Comparison of ENCODE assay signal across 16 cellular contexts in the genomic region with DNA sequence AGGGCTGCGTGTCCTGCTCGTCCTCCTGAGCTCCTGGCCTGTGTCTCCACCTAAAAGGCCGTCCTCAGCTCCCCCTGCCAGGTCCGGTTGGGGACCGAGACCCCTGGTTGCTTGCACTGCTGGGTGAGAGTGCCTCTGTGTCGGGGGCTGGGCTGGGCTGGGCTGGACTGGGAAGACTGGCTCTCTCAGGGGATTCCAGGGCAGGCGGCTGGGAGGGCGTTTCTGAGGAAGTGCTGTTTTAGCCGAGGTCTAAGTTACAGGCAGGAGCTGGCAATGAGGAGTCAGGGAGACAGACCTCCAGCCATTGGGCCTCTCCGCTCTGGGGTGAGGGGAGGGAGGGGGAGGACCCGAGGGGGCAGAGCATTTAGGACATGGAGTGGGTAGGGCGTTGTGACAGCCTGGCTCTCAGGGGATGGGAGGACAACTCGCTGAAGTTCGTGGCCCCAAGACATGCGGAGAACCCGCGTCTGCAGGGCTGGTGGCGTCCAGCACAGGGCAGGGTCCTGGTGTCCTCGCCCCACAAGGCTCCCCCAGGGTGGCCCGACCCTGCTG. TPM values are rescaled to one million over a fixed set of nuclear protein-coding genes. Genes with fewer than 3 reads are reported as not detected.
DNase-seq lines count a peak whose midpoint lies in the region; ATAC-seq, FAIRE-seq and TF ChIP-seq lines count a peak whose summit lies in the region.
"Had no signal": no experiment of that assay in that cellular context is flagged by ENCODE, and none has a peak within 500 bp of the region (broad histone marks: within the 10 kb centered on the region; RNA-seq: fewer than 3 reads in every experiment).

No MANE protein-coding gene starts in this region.

- H3K27me3 ChIP-seq in HepG2 (ENCODE audit: control insufficient read depth in 1 of 2, insufficient read depth in 2 of 2, low read length in 2 of 2) (no peaks in the 10 kb centered on the region), right lobe of liver (no peaks in the 10 kb centered on the region), SK-N-SH (ENCODE audit: insufficient read depth) (no peaks in the 10 kb centered on the region)
- H3K27me3 ChIP-seq: tibial nerve had no signal

- H3K27ac Mint-ChIP-seq in dendritic cell treated with granulocyte-macrophage colony-stimulating factor and Interleukin-4, amounts not matched to agents 40 ng/mL and 50 ng/mL, for 4 days, result peak overlapping the region; percentile 33
- peak overlapping the region; percentile 64 for H3K27ac Mint-ChIP-seq in mesothelial cell of epicardium
- H3K27ac Mint-ChIP-seq: activated CD8-positive, alpha-beta T cell treated with anti-CD3 and anti-CD28 coated beads, Interleukin-2, amount 10 ng/mL, durations not matched to agents 7 days and 5 days; activated T-helper 1 cell treated with anti-CD3 and anti-CD28 coated beads, Interleukin-12 subunit alpha, Interleukin-12 subunit beta, Interleukin-2, Interleukin-4 antibody, amounts not matched to agents 30 ng/mL and 10 ng/mL and 1 ng/mL, durations not matched to agents 14 hours and 24 hours and 36 hours had no signal

- peaks cover 9% of the 10 kb centered on the region for H3K36me3 Mint-ChIP-seq in dendritic cell treated with granulocyte-macrophage colony-stimulating factor and Interleukin-4, amounts not matched to agents 40 ng/mL and 50 ng/mL, for 4 days (ENCODE audit: low read depth)
- H3K36me3 Mint-ChIP-seq in mesothelial cell of epicardium, result no peaks in the 10 kb centered on the region

- DNase-seq in HepG2 (ENCODE audit: low spot score), result no peak
- DNase-seq in right lobe of liver, result no peak
- DNase-seq in mesothelial cell of epicardium (ENCODE audit: low spot score in 2 of 2, unreplicated experiment in 2 of 2), result no peak
- no peak for DNase-seq in SW480 (ENCODE audit: low spot score)
- DNase-seq in NCI-H1048 (lab: John Stamatoyannopoulos, UW), result no peak
- DNase-seq in SK-N-SH, result no peak
- DNase-seq: activated CD8-positive, alpha-beta T cell treated with anti-CD3 and anti-CD28 coated beads, Interleukin-2, amount 10 ng/mL, durations not matched to agents 7 days and 5 days; effector CD4-positive, alpha-beta T cell; EL; NCI-H2029 had no signal

- intact Hi-C loops in HepG2 (cut with micrococcal nuclease; ENCODE audit: unreplicated experiment) (no loop called here), right lobe of liver (cut with DNase I) (no loop called here)
- intact Hi-C loops in dendritic cell treated with granulocyte-macrophage colony-stimulating factor and Interleukin-4, amounts not matched to agents 40 ng/mL and 50 ng/mL, for 4 days (cut with micrococcal nuclease), result loop anchor here (5.0 kb wide), 1 partner anchor 34 kb away; no protein-coding TSS in a partner anchor

- H4K20me1 ChIP-seq in HepG2 (ENCODE audit: insufficient read depth, low read length) (peaks cover 64% of the 10 kb centered on the region), SK-N-SH (ENCODE audit: insufficient read depth) (peaks cover 60% of the 10 kb centered on the region)

- ATAC-seq in HepG2 (no peak), right lobe of liver (no peak), GM21390 (IDR thresholded peaks at IDR 0.05; ENCODE audit: unreplicated experiment) (no peak)
- ATAC-seq: A549; activated CD8-positive, alpha-beta T cell treated with anti-CD3 and anti-CD28 coated beads, Interleukin-2, amount 10 ng/mL, durations not matched to agents 7 days and 5 days had no signal

- no TSS peak for BruUV-seq in HepG2 (replicated peaks; lab: Mats Ljungman, UMichigan)

- TF ChIP-seq CTCF in HepG2 (CRISPR knock-in tag; IDR thresholded peaks at IDR 0.05) (no peak), right lobe of liver (IDR thresholded peaks at IDR 0.05) (no peak), mesothelial cell of epicardium (IDR thresholded peaks at IDR 0.05; ENCODE audit: unreplicated experiment) (no peak), SK-N-SH (IDR thresholded peaks at IDR 0.05) (no peak)

- peaks cover 58% of the 10 kb centered on the region for H3K4me1 Mint-ChIP-seq in dendritic cell treated with granulocyte-macrophage colony-stimulating factor and Interleukin-4, amounts not matched to agents 40 ng/mL and 50 ng/mL, for 4 days (ENCODE audit: low read depth)
- peaks cover 40% of the 10 kb centered on the region for H3K4me1 Mint-ChIP-seq in mesothelial cell of epicardium

- TF ChIP-seq RAD21 in HepG2 (CRISPR knock-in tag; IDR thresholded peaks at IDR 0.05), result no peak
- no peak for TF ChIP-seq RAD21 in SK-N-SH (IDR thresholded peaks at IDR 0.05; ENCODE audit: low read length)

- H3K4me2 ChIP-seq in HepG2 (ENCODE audit: low read depth, low read length), result no peak overlapping the region
- no peak overlapping the region for H3K4me2 ChIP-seq in SK-N-SH
- H3K4me2 ChIP-seq: A549 had no signal

- no peak overlapping the region for H3K27ac ChIP-seq in HepG2 (ENCODE audit: extremely low read length, insufficient read depth, low read length)
- H3K27ac ChIP-seq in right lobe of liver, result no peak overlapping the region
- H3K27ac ChIP-seq in SK-N-SH (ENCODE audit: low read depth in 2 of 2, low read length in 1 of 2), result no peak overlapping the region
- H3K27ac ChIP-seq: tibial nerve had no signal

- H3K9me2 ChIP-seq in SK-N-SH, result no peaks in the 10 kb centered on the region

- peaks cover 83% of the 10 kb centered on the region for H3K79me2 ChIP-seq in HepG2 (ENCODE audit: insufficient read depth, low read length)
- peaks cover 98% of the 10 kb centered on the region for H3K79me2 ChIP-seq in SK-N-SH (ENCODE audit: insufficient read depth)

- no peaks in the 10 kb centered on the region for H3K27me3 Mint-ChIP-seq in dendritic cell treated with granulocyte-macrophage colony-stimulating factor and Interleukin-4, amounts not matched to agents 40 ng/mL and 50 ng/mL, for 4 days
- H3K27me3 Mint-ChIP-seq in mesothelial cell of epicardium (ENCODE audit: low read depth), result no peaks in the 10 kb centered on the region

- H3K4me3 ChIP-seq in HepG2 (replicated peaks in 1 of 3; ENCODE audit: insufficient read depth in 1 of 3, low read depth in 2 of 3, low read length in 3 of 3), result no peak overlapping the region
- no peak overlapping the region for H3K4me3 ChIP-seq in right lobe of liver
- H3K4me3 ChIP-seq in SK-N-SH (ENCODE audit: low read depth in 2 of 2, low read length in 1 of 2), result no peak overlapping the region
- H3K4me3 ChIP-seq: A549, lung, tibial nerve had no signal

- POLR2A ChIA-PET in HepG2 (lab: Yijun Ruan, JAX), result no interaction called here
- POLR2A ChIA-PET in SK-N-SH (lab: Yijun Ruan, JAX), result no interaction called here

- H3K9ac ChIP-seq in HepG2 (ENCODE audit: insufficient read depth, low read depth, low read length), result no peak overlapping the region
- no peak overlapping the region for H3K9ac ChIP-seq in SK-N-SH

- TF ChIP-seq EP300 in HepG2 (IDR thresholded peaks at IDR 0.05; ENCODE audit: low read depth in 2 of 2, low read length in 2 of 2) (no peak), HepG2 (CRISPR knock-in tag; IDR thresholded peaks at IDR 0.05; ENCODE audit: borderline replicate concordance) (no peak), SK-N-SH (IDR thresholded peaks at IDR 0.05; ENCODE audit: borderline replicate concordance in 1 of 2, low read depth in 1 of 2, low read length in 1 of 2) (no peak)

- no peaks in the 10 kb centered on the region for H3F3A ChIP-seq in SK-N-SH (replicated peaks; ENCODE audit: insufficient read depth)

- H3K4me3 Mint-ChIP-seq in dendritic cell treated with granulocyte-macrophage colony-stimulating factor and Interleukin-4, amounts not matched to agents 40 ng/mL and 50 ng/mL, for 4 days, result no peak overlapping the region
- H3K4me3 Mint-ChIP-seq in mesothelial cell of epicardium, result no peak overlapping the region
- H3K4me3 Mint-ChIP-seq: activated CD8-positive, alpha-beta T cell treated with anti-CD3 and anti-CD28 coated beads, Interleukin-2, amount 10 ng/mL, durations not matched to agents 7 days and 5 days; activated T-helper 1 cell treated with anti-CD3 and anti-CD28 coated beads, Interleukin-12 subunit alpha, Interleukin-12 subunit beta, Interleukin-2, Interleukin-4 antibody, amounts not matched to agents 30 ng/mL and 10 ng/mL and 1 ng/mL, durations not matched to agents 14 hours and 24 hours and 36 hours had no signal

- no peak for TF ChIP-seq POLR2A in HepG2 (IDR thresholded peaks at IDR 0.05; ENCODE audit: insufficient read depth in 1 of 2, low read depth in 2 of 2, low read length in 2 of 2)
- no peak for TF ChIP-seq POLR2A in right lobe of liver (IDR thresholded peaks at IDR 0.05)

- no peak for FAIRE-seq in HepG2 (lab: Jason Lieb, UNC)
- FAIRE-seq: A549 had no signal

- peaks cover 32% of the 10 kb centered on the region for H3K4me1 ChIP-seq in HepG2 (ENCODE audit: insufficient read depth, low read length)
- H3K4me1 ChIP-seq in right lobe of liver, result peaks cover 0 to 3% (median 0%) of the 10 kb centered on the region in 4 donors
- peaks cover 4 to 13% of the 10 kb centered on the region in 2 experiments; a peak in 2 of 4 replicates for H3K4me1 ChIP-seq in SK-N-SH (ENCODE audit: control insufficient read depth in 1 of 2, insufficient read depth in 2 of 2, low read depth in 1 of 2, low read length in 1 of 2)

- H3K36me3 ChIP-seq in HepG2 (replicated peaks in 1 of 2; ENCODE audit: control insufficient read depth in 1 of 2, insufficient read depth in 2 of 2, low read length in 2 of 2) (peaks cover 1 to 6% of the 10 kb centered on the region in 2 experiments; a peak in 1 of 5 replicates), right lobe of liver (no peaks in the 10 kb centered on the region), SK-N-SH (replicated peaks in 1 of 2; ENCODE audit: control insufficient read depth in 1 of 2, insufficient read depth in 2 of 2, low read length in 1 of 2) (no peaks in the 10 kb centered on the region)
- H3K36me3 ChIP-seq: tibial nerve had no signal

- no peaks in the 10 kb centered on the region for H3K9me3 ChIP-seq in HepG2 (ENCODE audit: low read length)
- no peaks in the 10 kb centered on the region for H3K9me3 ChIP-seq in right lobe of liver
- H3K9me3 ChIP-seq in SK-N-SH, result no peaks in the 10 kb centered on the region
- H3K9me3 ChIP-seq: A549, tibial nerve had no signal

- H2AFZ ChIP-seq in HepG2 (ENCODE audit: low read length) (no peak overlapping the region), SK-N-SH (ENCODE audit: low read depth) (no peak overlapping the region)

- CTCF ChIA-PET in HepG2 (lab: Yijun Ruan, JAX; ENCODE audit: low intra/inter-chr PET ratio, low total read pairs) (no interaction called here), SK-N-SH (lab: Yijun Ruan, JAX) (interaction anchor here (0.8 kb wide), 1 partner anchor 61 kb away, joined by 3 read pairs; no protein-coding TSS in a partner anchor)

- no peaks in the 10 kb centered on the region for H3K9me3 Mint-ChIP-seq in dendritic cell treated with granulocyte-macrophage colony-stimulating factor and Interleukin-4, amounts not matched to agents 40 ng/mL and 50 ng/mL, for 4 days
- H3K9me3 Mint-ChIP-seq in mesothelial cell of epicardium, result no peaks in the 10 kb centered on the region
- H3K9me3 Mint-ChIP-seq: activated T-helper 1 cell treated with anti-CD3 and anti-CD28 coated beads, Interleukin-12 subunit alpha, Interleukin-12 subunit beta, Interleukin-2, Interleukin-4 antibody, amounts not matched to agents 30 ng/mL and 10 ng/mL and 1 ng/mL, durations not matched to agents 14 hours and 24 hours and 36 hours had no signal

- WGBS in HepG2 (ENCODE audit: low lambda C conversion rate), result 99% methylated on average over 12 of the region's 20 CpGs
- 75% methylated on average over 2 of the region's 20 CpGs for WGBS in right lobe of liver (ENCODE audit: insufficient coverage, low coverage, low lambda C conversion rate, missing lambda C conversion rate)
- 86% methylated on average over 20 of the region's 20 CpGs for WGBS in SK-N-SH (ENCODE audit: low lambda C conversion rate)

- in situ Hi-C loops in HepG2 (cut with HindIII; ENCODE audit: extremely low pct_ligation_motif_present, low pct_unique_long_range_greater_than_20kb), result no loop called here

RNA-seq across cellular contexts. Expression of gene FOXK1, which starts 20.9 kb away (rescaled TPM):
- total RNA-seq in HepG2 (2016; rRNA removed; fragmentation: Illumina TruSeq; extraction: Trizol), result 8.8 and 9.7 TPM in 2 replicates
- total RNA-seq in HepG2 (2016; cell fraction: cytosol; rRNA removed; fragmentation: Illumina TruSeq; extraction: Trizol; ENCODE audit: low read depth), result 20.0 and 23.4 TPM in 2 replicates
- total RNA-seq in HepG2 (2016; cell fraction: insoluble cytoplasmic fraction; rRNA removed; fragmentation: Illumina TruSeq; extraction: Trizol), result 7.9 and 8.8 TPM in 2 replicates
- 8.0 and 8.3 TPM in 2 replicates for total RNA-seq in HepG2 (2016; cell fraction: membrane; rRNA removed; fragmentation: Illumina TruSeq; extraction: Trizol)
- total RNA-seq in HepG2 (2016; cell fraction: nucleus; rRNA removed; fragmentation: Illumina TruSeq; extraction: Trizol), result 9.2 and 12.0 TPM in 2 replicates
- polyA plus RNA-seq in HepG2 (2011; rRNA removed), result 4.6 and 4.7 TPM in 2 replicates
- 1.7 and 2.8 TPM in 2 replicates for polyA plus RNA-seq in HepG2 (2011; cell fraction: cytosol; rRNA removed)
- polyA plus RNA-seq in HepG2 (2011; cell fraction: nucleus; rRNA removed), result 17.7 and 24.7 TPM in 2 replicates
- 4.4 and 4.8 TPM in 2 replicates for polyA plus RNA-seq in HepG2 (2012)
- polyA plus RNA-seq in HepG2 (2016; cell fraction: cytosol; fragmentation: Illumina TruSeq; extraction: Trizol; ENCODE audit: low read depth), result 0.55 and 0.96 TPM in 2 replicates
- polyA plus RNA-seq in HepG2 (2016; cell fraction: insoluble cytoplasmic fraction; fragmentation: Illumina TruSeq; extraction: Trizol; ENCODE audit: low read depth), result 3.9 and 5.8 TPM in 2 replicates
- polyA plus RNA-seq in HepG2 (2016; cell fraction: membrane; fragmentation: Illumina TruSeq; extraction: Trizol; ENCODE audit: low read depth), result 0.41 and 0.84 TPM in 2 replicates
- polyA plus RNA-seq in HepG2 (2016; cell fraction: nucleus; fragmentation: Illumina TruSeq; extraction: Trizol; ENCODE audit: insufficient read depth, low read depth), result 15.3 and 17.1 TPM in 2 replicates
- polyA minus RNA-seq in HepG2 (2011; rRNA and poly(A)+ RNA removed; ENCODE audit: low replicate concordance), result 16.6 and 23.1 TPM in 2 replicates
- polyA minus RNA-seq in HepG2 (2011; cell fraction: cytosol; rRNA and poly(A)+ RNA removed), result 12.9 and 14.4 TPM in 2 replicates
- 16.2 and 17.8 TPM in 2 replicates for polyA minus RNA-seq in HepG2 (2011; cell fraction: nucleus; rRNA and poly(A)+ RNA removed)
- total RNA-seq in right lobe of liver, result 1 to 10 TPM; 3.8 to 8.4 (median 6.9) TPM
- 54.6 to 57.3 TPM (median 56.7 TPM) in 3 replicates for total RNA-seq in mesothelial cell of epicardium
- polyA plus RNA-seq in SK-N-SH (2012; rRNA removed), result 3.0 and 4.7 TPM in 2 replicates
- 2.1 and 3.0 TPM in 2 replicates for polyA plus RNA-seq in SK-N-SH (2012; cell fraction: cytosol; rRNA removed)
- 11.3 and 15.1 TPM in 2 replicates for polyA plus RNA-seq in SK-N-SH (2012; cell fraction: nucleus; rRNA removed)
